1 cellular context compared by ENCODE assay signal in genomic region chr11:34926101-34926830, GRCh38.
TF ChIP-seq lines count a peak whose summit lies in the region.

No MANE protein-coding gene starts in this region.

TF ChIP-seq in GM12878, 131 proteins besides CTCF, POLR2A, EP300 and RAD21:
- no peak for TF ChIP-seq ASH2L (IDR thresholded peaks at IDR 0.05; ENCODE audit: borderline replicate concordance, low read depth)
- TF ChIP-seq SMC3 (IDR thresholded peaks at IDR 0.05; ENCODE audit: borderline replicate concordance, low read length): peak; percentile 88
- TF ChIP-seq, protein P1, sequence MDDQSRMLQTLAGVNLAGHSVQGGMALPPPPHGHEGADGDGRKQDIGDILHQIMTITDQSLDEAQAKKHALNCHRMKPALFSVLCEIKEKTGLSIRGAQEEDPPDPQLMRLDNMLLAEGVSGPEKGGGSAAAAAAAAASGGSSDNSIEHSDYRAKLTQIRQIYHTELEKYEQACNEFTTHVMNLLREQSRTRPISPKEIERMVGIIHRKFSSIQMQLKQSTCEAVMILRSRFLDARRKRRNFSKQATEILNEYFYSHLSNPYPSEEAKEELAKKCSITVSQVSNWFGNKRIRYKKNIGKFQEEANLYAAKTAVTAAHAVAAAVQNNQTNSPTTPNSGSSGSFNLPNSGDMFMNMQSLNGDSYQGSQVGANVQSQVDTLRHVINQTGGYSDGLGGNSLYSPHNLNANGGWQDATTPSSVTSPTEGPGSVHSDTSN (IDR thresholded peaks at IDR 0.05; ENCODE audit: insufficient replicate concordance, low read depth, low read length): no peak
- TF ChIP-seq, protein P2, sequence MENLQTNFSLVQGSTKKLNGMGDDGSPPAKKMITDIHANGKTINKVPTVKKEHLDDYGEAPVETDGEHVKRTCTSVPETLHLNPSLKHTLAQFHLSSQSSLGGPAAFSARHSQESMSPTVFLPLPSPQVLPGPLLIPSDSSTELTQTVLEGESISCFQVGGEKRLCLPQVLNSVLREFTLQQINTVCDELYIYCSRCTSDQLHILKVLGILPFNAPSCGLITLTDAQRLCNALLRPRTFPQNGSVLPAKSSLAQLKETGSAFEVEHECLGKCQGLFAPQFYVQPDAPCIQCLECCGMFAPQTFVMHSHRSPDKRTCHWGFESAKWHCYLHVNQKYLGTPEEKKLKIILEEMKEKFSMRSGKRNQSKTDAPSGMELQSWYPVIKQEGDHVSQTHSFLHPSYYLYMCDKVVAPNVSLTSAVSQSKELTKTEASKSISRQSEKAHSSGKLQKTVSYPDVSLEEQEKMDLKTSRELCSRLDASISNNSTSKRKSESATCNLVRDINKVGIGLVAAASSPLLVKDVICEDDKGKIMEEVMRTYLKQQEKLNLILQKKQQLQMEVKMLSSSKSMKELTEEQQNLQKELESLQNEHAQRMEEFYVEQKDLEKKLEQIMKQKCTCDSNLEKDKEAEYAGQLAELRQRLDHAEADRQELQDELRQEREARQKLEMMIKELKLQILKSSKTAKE (IDR thresholded peaks at IDR 0.05; ENCODE audit: low read depth, poor library complexity, severe bottlenecking): no peak
- no peak for TF ChIP-seq SUZ12 (IDR thresholded peaks at IDR 0.05; ENCODE audit: unreplicated experiment)
- no peak for TF ChIP-seq ZNF622 (IDR thresholded peaks at IDR 0.05)
- TF ChIP-seq JUND (IDR thresholded peaks at IDR 0.05; ENCODE audit: low read depth, low read length): no peak
- TF ChIP-seq NR2F1 (conservative IDR thresholded peaks at IDR 0.05): no peak
- TF ChIP-seq HDGF (IDR thresholded peaks at IDR 0.05): no peak
- 0 out of 2 replicates have a peak, but pooled peaks have one; percentile 7 for TF ChIP-seq FOXM1 (IDR thresholded peaks at IDR 0.05; ENCODE audit: low read depth, low read length)
- no peak for TF ChIP-seq NKRF (conservative IDR thresholded peaks at IDR 0.05)
- TF ChIP-seq SREBF2 (IDR thresholded peaks at IDR 0.05; ENCODE audit: low read length): no peak
- TF ChIP-seq, protein P3, sequence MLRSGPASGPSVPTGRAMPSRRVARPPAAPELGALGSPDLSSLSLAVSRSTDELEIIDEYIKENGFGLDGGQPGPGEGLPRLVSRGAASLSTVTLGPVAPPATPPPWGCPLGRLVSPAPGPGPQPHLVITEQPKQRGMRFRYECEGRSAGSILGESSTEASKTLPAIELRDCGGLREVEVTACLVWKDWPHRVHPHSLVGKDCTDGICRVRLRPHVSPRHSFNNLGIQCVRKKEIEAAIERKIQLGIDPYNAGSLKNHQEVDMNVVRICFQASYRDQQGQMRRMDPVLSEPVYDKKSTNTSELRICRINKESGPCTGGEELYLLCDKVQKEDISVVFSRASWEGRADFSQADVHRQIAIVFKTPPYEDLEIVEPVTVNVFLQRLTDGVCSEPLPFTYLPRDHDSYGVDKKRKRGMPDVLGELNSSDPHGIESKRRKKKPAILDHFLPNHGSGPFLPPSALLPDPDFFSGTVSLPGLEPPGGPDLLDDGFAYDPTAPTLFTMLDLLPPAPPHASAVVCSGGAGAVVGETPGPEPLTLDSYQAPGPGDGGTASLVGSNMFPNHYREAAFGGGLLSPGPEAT (IDR thresholded peaks at IDR 0.05; ENCODE audit: low read depth): no peak
- no peak for TF ChIP-seq YBX1 (IDR thresholded peaks at IDR 0.05)
- TF ChIP-seq GABPA (IDR thresholded peaks at IDR 0.05; ENCODE audit: low read depth): no peak
- no peak for TF ChIP-seq RB1 (IDR thresholded peaks at IDR 0.05; ENCODE audit: borderline replicate concordance)
TF ChIP-seq in GM12878: peak in this region for 2.
